ENCODE assay signal across 11 cellular contexts in genomic region chr17:42530952-42531454, GRCh38. TPM values are rescaled to one million over a fixed set of nuclear protein-coding genes. Genes with fewer than 3 reads are reported as not detected.
DNase-seq lines count a peak whose midpoint lies in the region.
"Had no signal": no experiment of that assay in that cellular context is flagged by ENCODE, and none has a peak within 500 bp of the region (broad histone marks: within the 10 kb centered on the region; RNA-seq: fewer than 3 reads in every experiment).

No MANE protein-coding gene starts in this region.

- DNase-seq in NCI-H1417 (lab: John Stamatoyannopoulos, UW) (peak in 2 of 3 experiments; percentile 15 to 57), NCI-H1417 treated with DMSO at 0.1 percent for 48 hours (lab: John Stamatoyannopoulos, UW) (no peak), NCI-H69 (lab: John Stamatoyannopoulos, UW) (peak; percentile 95), NOMO-1 treated with dmso at 0.1 percent for 144 hours (lab: John Stamatoyannopoulos, UW; ENCODE audit: unreplicated experiment) (no peak), kidney tubule cell (ENCODE audit: low spot score) (no peak), ecto neural progenitor cell (ENCODE audit: low spot score) (no peak)
- DNase-seq: head of caudate nucleus; NCI-H2171 treated with DMSO at 0.1 percent for 48 hours; stimulated activated CD4-positive, alpha-beta T cell treated with anti-CD3 and anti-CD28 coated beads, Interleukin-1b, Interleukin-23, amount 100 ng/mL, for 48 hours had no signal

- H3K27me3 ChIP-seq in esophagus (ENCODE audit: control insufficient read depth in 1 of 2, insufficient read depth in 2 of 2, low read length in 2 of 2) (no peaks in the 10 kb centered on the region), skeletal muscle tissue (ENCODE audit: control insufficient read depth in 3 of 3, insufficient read depth in 3 of 3, low read length in 3 of 3) (no peaks in the 10 kb centered on the region)

- H3K4me1 ChIP-seq in esophagus (ENCODE audit: control insufficient read depth in 2 of 2, insufficient read depth in 2 of 2, low read length in 1 of 2) (peaks cover 0 to 19% of the 10 kb centered on the region in 2 donors), skeletal muscle tissue (ENCODE audit: control insufficient read depth in 3 of 3, insufficient read depth in 3 of 3, low read length in 3 of 3) (peaks cover 26 to 30% (median 27%) of the 10 kb centered on the region in 3 donors)

- no peak overlapping the region for H3K4me3 ChIP-seq in esophagus (ENCODE audit: low read depth in 1 of 2, low read length in 2 of 2)
- no peak overlapping the region for H3K4me3 ChIP-seq in skeletal muscle tissue (ENCODE audit: low read length in 3 of 3)

- no peaks in the 10 kb centered on the region for H3K36me3 ChIP-seq in esophagus (ENCODE audit: control insufficient read depth in 2 of 2, insufficient read depth in 2 of 2, low read length in 1 of 2)
- no peaks in the 10 kb centered on the region for H3K36me3 ChIP-seq in skeletal muscle tissue (ENCODE audit: control insufficient read depth in 3 of 3, insufficient read depth in 3 of 3, low read length in 3 of 3)

- H3K27ac ChIP-seq in esophagus (ENCODE audit: low read depth in 2 of 2, low read length in 1 of 2) (peak overlapping the region; percentile 68 to 89), skeletal muscle tissue (ENCODE audit: low read depth, low read length) (peak overlapping the region; percentile 48)

- 85 to 96% methylated on average over 2 of the region's 2 CpGs for WGBS in esophagus, 2 donors

- peak overlapping the region in 1 of 3 donors; percentile 40 for H3K9ac ChIP-seq in skeletal muscle tissue (ENCODE audit: low read depth in 1 of 3, low read length in 3 of 3)

- no peaks in the 10 kb centered on the region for H3K9me3 ChIP-seq in esophagus (ENCODE audit: control insufficient read depth in 2 of 2, insufficient read depth in 1 of 2, low read depth in 1 of 2, low read length in 1 of 2)
- no peaks in the 10 kb centered on the region for H3K9me3 ChIP-seq in skeletal muscle tissue (ENCODE audit: control insufficient read depth in 3 of 3, low read length in 3 of 3)

RNA-seq across cellular contexts. Expression of gene NAGLU, which starts 5.0 kb away (rescaled TPM):
- 10 to 100 TPM; 17.6 to 18.8 TPM for polyA plus RNA-seq in esophagus
- 14.1 TPM for total RNA-seq in skeletal muscle tissue

RNA-seq across cellular contexts. Expression of gene HSD17B1, which starts 21.7 kb away (rescaled TPM):
- polyA plus RNA-seq in esophagus: 1 to 10 TPM; 4.0 to 9.0 TPM
- total RNA-seq in skeletal muscle tissue: 1.6 TPM

RNA-seq across cellular contexts. Expression of gene COASY, which starts 30.9 kb away (rescaled TPM):
- polyA plus RNA-seq in esophagus: 10 to 100 TPM; 58.2 to 62.1 TPM
- 6.3 TPM for total RNA-seq in skeletal muscle tissue

RNA-seq across cellular contexts. Expression of gene MLX, which starts 35.9 kb away (rescaled TPM):
- 10 to 100 TPM; 36.8 to 38.3 TPM for polyA plus RNA-seq in esophagus
- total RNA-seq in skeletal muscle tissue: 21.9 TPM

RNA-seq across cellular contexts. Expression of gene PSMC3IP, which starts 46.5 kb away (rescaled TPM):
- 1 to 10 TPM; 6.4 to 7.2 TPM for polyA plus RNA-seq in esophagus
- total RNA-seq in skeletal muscle tissue: 2.1 TPM

Comparison
In these comparisons a context has a peak if more than half of its experiments do, and no peak if none do; other contexts are left out.
1. DNase-seq: peak in NCI-H1417 (2 of 3) and NCI-H69 (single experiment); none in NCI-H1417 treated with DMSO at 0.1 percent for 48 hours (single experiment), NOMO-1 treated with dmso at 0.1 percent for 144 hours (single experiment), kidney tubule cell (single experiment) and ecto neural progenitor cell (single experiment).